ENCODE assay signal across 10 cellular contexts in the genomic region with DNA sequence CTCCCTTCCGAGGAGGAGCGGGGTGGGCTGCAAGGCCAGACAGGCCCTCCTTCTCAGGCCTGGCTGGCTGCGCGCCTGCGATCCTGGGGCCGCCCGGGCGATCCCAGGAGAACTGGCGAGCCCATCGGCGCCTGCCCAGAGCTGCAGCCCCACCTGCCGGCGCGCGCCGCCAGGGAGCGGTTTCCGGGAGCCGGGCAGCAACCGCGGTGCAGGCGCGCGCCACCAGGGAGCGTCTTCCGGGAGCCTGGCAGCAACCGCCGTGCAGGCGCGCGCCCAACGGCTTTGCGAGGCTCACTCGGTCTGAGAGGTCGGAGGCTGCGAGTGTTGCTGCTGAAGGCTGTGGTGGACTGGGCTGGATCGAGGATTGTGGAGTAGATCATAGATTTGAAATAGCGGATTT.
DNase-seq lines count a peak whose midpoint lies in the region; ATAC-seq and TF ChIP-seq lines count a peak whose summit lies in the region.
"Had no signal": no experiment of that assay in that cellular context is flagged by ENCODE, and none has a peak within 500 bp of the region (broad histone marks: within the 10 kb centered on the region; RNA-seq: fewer than 3 reads in every experiment).

No MANE protein-coding gene starts in this region.

- H3K36me3 ChIP-seq in left lung = no peaks in the 10 kb centered on the region
- H3K36me3 ChIP-seq: neutrophil had no signal

- H3K4me3 ChIP-seq in left lung = peak overlapping the region in 1 of 2 donors; percentile 17

- H3K4me1 ChIP-seq in left lung = no peaks in the 10 kb centered on the region

- peak; percentile 8 for DNase-seq in activated naive CD4-positive, alpha-beta T cell treated with anti-CD3 and anti-CD28 coated beads for 36 hours
- DNase-seq in activated naive CD4-positive, alpha-beta T cell (lab: John Stamatoyannopoulos, UW) = no peak
- DNase-seq in NCI-H1105 treated with DMSO at 0.1 percent for 48 hours (lab: John Stamatoyannopoulos, UW) (peak; percentile 53), left lung (peak; percentile 62 to 69), activated gamma-delta T cell (lab: John Stamatoyannopoulos, UW) (no peak), midbrain (lab: John Stamatoyannopoulos, UW) (no peak), NOMO-1 treated with DMSO at 0.1 percent for 48 hours (lab: John Stamatoyannopoulos, UW; ENCODE audit: unreplicated experiment) (no peak)
- DNase-seq in central memory CD8-positive, alpha-beta T cell (ENCODE audit: low spot score in 2 of 2) = no peak

- no peak for ATAC-seq in central memory CD8-positive, alpha-beta T cell (replicated peaks; ENCODE audit: extremely low read depth, poor library complexity, severe bottlenecking)
- ATAC-seq in left lung = peak; percentile 94

- H3K9me3 Mint-ChIP-seq in activated naive CD4-positive, alpha-beta T cell treated with anti-CD3 and anti-CD28 coated beads for 36 hours = peaks cover 3% of the 10 kb centered on the region
- peaks cover 6% of the 10 kb centered on the region for H3K9me3 Mint-ChIP-seq in central memory CD8-positive, alpha-beta T cell

- H3K27me3 Mint-ChIP-seq in activated naive CD4-positive, alpha-beta T cell treated with anti-CD3 and anti-CD28 coated beads for 36 hours (ENCODE audit: low read depth) = peaks cover 6% of the 10 kb centered on the region
- H3K27me3 Mint-ChIP-seq in central memory CD8-positive, alpha-beta T cell = no peaks in the 10 kb centered on the region
- H3K27me3 Mint-ChIP-seq: CD8-positive, alpha-beta memory T cell had no signal

- no peaks in the 10 kb centered on the region for H3K9me3 ChIP-seq in left lung
- H3K9me3 ChIP-seq: neutrophil had no signal

- no peaks in the 10 kb centered on the region for H3K4me1 Mint-ChIP-seq in activated naive CD4-positive, alpha-beta T cell treated with anti-CD3 and anti-CD28 coated beads for 36 hours (ENCODE audit: low read depth)
- no peaks in the 10 kb centered on the region for H3K4me1 Mint-ChIP-seq in central memory CD8-positive, alpha-beta T cell
- H3K4me1 Mint-ChIP-seq: CD8-positive, alpha-beta memory T cell had no signal

- H3K27me3 ChIP-seq in left lung = peaks cover 0 to 19% of the 10 kb centered on the region in 2 donors

- H3K4me3 Mint-ChIP-seq in activated naive CD4-positive, alpha-beta T cell treated with anti-CD3 and anti-CD28 coated beads for 36 hours = no peak overlapping the region
- H3K4me3 Mint-ChIP-seq in central memory CD8-positive, alpha-beta T cell = peak overlapping the region; percentile 18

- intact Hi-C loops in activated naive CD4-positive, alpha-beta T cell treated with anti-CD3 and anti-CD28 coated beads for 36 hours (cut with micrococcal nuclease) = no loop called here
- intact Hi-C loops in left lung (cut with DNase I) = no loop called here

- peak; percentile 17 to 21 for TF ChIP-seq CTCF in left lung (IDR thresholded peaks at IDR 0.05)

- H3K27ac Mint-ChIP-seq in activated naive CD4-positive, alpha-beta T cell treated with anti-CD3 and anti-CD28 coated beads for 36 hours = no peak overlapping the region
- H3K27ac Mint-ChIP-seq in central memory CD8-positive, alpha-beta T cell (ENCODE audit: low read depth) = no peak overlapping the region

- CTCF ChIA-PET in activated naive CD4-positive, alpha-beta T cell treated with anti-CD3 and anti-CD28 coated beads for 36 hours (lab: Charles Lee) = no interaction called here

- H3K27ac ChIP-seq in left lung = no peak overlapping the region
- H3K27ac ChIP-seq: neutrophil had no signal

- H3K36me3 Mint-ChIP-seq in activated naive CD4-positive, alpha-beta T cell treated with anti-CD3 and anti-CD28 coated beads for 36 hours (ENCODE audit: low read depth) = no peaks in the 10 kb centered on the region
- peaks cover 1% of the 10 kb centered on the region for H3K36me3 Mint-ChIP-seq in central memory CD8-positive, alpha-beta T cell (ENCODE audit: insufficient read depth)
- H3K36me3 Mint-ChIP-seq: CD8-positive, alpha-beta memory T cell had no signal

Comparison
In these comparisons a context has a peak if more than half of its experiments do, and no peak if none do; other contexts are left out.
1. DNase-seq: peak in activated naive CD4-positive, alpha-beta T cell treated with anti-CD3 and anti-CD28 coated beads for 36 hours (single experiment), NCI-H1105 treated with DMSO at 0.1 percent for 48 hours (single experiment) and left lung (2 of 2); none in activated naive CD4-positive, alpha-beta T cell (0 of 4), central memory CD8-positive, alpha-beta T cell (0 of 2), activated gamma-delta T cell (single experiment), midbrain (single experiment) and NOMO-1 treated with DMSO at 0.1 percent for 48 hours (single experiment).